In the genomic region with DNA sequence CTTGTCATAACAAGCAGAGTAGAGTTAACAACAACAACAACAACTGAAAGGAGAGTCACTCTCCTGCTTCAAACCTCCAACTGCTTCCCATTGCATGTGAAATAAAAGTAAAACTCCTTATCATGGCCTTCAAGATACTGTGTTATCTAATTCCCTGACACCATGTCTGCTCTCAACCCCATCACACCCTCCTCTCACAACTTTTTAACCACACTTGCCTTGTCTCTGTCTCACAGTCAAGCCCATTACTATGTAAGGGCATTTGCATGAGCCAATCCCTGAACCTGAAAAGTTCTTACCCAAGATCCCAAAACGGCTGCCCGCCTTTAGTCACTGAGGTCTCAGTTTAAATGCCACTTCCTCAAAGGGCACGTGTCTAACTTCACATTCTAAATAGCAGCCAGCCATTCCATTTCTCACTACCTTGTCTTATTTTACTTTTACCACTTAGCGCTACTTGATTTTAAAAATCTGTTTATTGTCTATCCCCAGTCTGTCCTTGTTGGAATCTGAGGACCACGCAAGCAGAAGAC, we compare ENCODE assay signal across 20 cellular contexts.
"Had no signal": no experiment of that assay in that cellular context is flagged by ENCODE, and none has a peak within 500 bp of the region (broad histone marks: within the 10 kb centered on the region; RNA-seq: fewer than 3 reads in every experiment).

No MANE protein-coding gene starts in this region.

- ATAC-seq: activated T-cell treated with anti-CD3 and anti-CD28 coated beads, Interleukin-2, amount 50 U/mL, for 72 hours; gastroesophageal sphincter; heart right ventricle; left lung; sciatic nerve; stimulated activated memory B cell treated with anti-CD40 and anti-IgM and Interleukin-4, amounts not matched to agents 10 μg/mL and 1 μg/mL and 100 μg/mL, for 72 hours had no signal

- H3K27me3 ChIP-seq: ascending aorta, esophagus muscularis mucosa, gastroesophageal sphincter, heart right ventricle, left lung, upper lobe of left lung had no signal

- H3K27ac ChIP-seq: ascending aorta, esophagus muscularis mucosa, gastroesophageal sphincter, heart right ventricle, left lung, parathyroid adenoma, thoracic aorta, upper lobe of left lung had no signal

- H3K4me3 ChIP-seq: ascending aorta, esophagus muscularis mucosa, gastroesophageal sphincter, heart right ventricle, left lung, thoracic aorta, upper lobe of left lung had no signal

- H3K9me3 ChIP-seq: ascending aorta, esophagus muscularis mucosa, gastroesophageal sphincter, left lung, thoracic aorta, upper lobe of left lung had no signal

- H3K79me2 ChIP-seq: parathyroid adenoma had no signal

- H3K4me1 ChIP-seq: esophagus muscularis mucosa, gastroesophageal sphincter, left lung, parathyroid adenoma, upper lobe of left lung had no signal

- DNase-seq: activated CD4-positive, alpha-beta T cell treated with anti-CD3 and anti-CD28 coated beads, Interleukin-2, amount 50 U/mL, for 4 hours; activated effector memory CD4-positive, alpha-beta T cell treated with anti-CD3 and anti-CD28 coated beads, Interleukin-2, amount 50 U/mL, for 16 hours; activated naive CD4-positive, alpha-beta T cell treated with anti-CD3 and anti-CD28 coated beads, Interleukin-2, amount 50 U/mL, for 16 hours; activated T-cell treated with anti-CD3 and anti-CD28 coated beads, Interleukin-2, amount 50 U/mL, for 72 hours; cerebellar nuclear complex; effector CD4-positive, alpha-beta T cell; heart right ventricle; left lung; midbrain; stimulated activated CD4-positive, alpha-beta T cell treated with anti-CD3 and anti-CD28 coated beads, Interleukin-4, amount 100 ng/mL, for 4 hours; T-helper 9 cell; upper lobe of left lung had no signal

- H2AFZ ChIP-seq: parathyroid adenoma had no signal

- FAIRE-seq: bronchial epithelial cell had no signal

- H3K36me3 ChIP-seq: ascending aorta, esophagus muscularis mucosa, gastroesophageal sphincter, heart right ventricle, left lung, thoracic aorta, upper lobe of left lung had no signal

- H3K9ac ChIP-seq: parathyroid adenoma had no signal
